32 cellular contexts compared by ENCODE assay signal in genomic region chr4:32831104-32831503, GRCh38.
"Had no signal": no experiment of that assay in that cellular context is flagged by ENCODE, and none has a peak within 500 bp of the region (broad histone marks: within the 10 kb centered on the region; RNA-seq: fewer than 3 reads in every experiment).

No MANE protein-coding gene starts in this region.

- H3K4me1 Mint-ChIP-seq: activated B cell treated with CpG ODN at 0.5 μM for 24 hours; activated CD4-positive, alpha-beta T cell treated with anti-CD3 and anti-CD28 coated beads, Interleukin-2, amount 10 ng/mL, durations not matched to agents 7 days and 5 days; activated naive CD4-positive, alpha-beta T cell treated with anti-CD3 and anti-CD28 coated beads, Interleukin-2, amount 10 ng/mL, durations not matched to agents 7 days and 5 days; activated naive CD8-positive, alpha-beta T cell treated with anti-CD3 and anti-CD28 coated beads, Interleukin-2, amount 10 ng/mL, durations not matched to agents 7 days and 5 days; activated naive CD8-positive, alpha-beta T cell treated with anti-CD3 and anti-CD28 coated beads, Interleukin-2, amount 50 U/mL, for 24 hours; brain; central memory CD8-positive, alpha-beta T cell had no signal

- H3K27me3 Mint-ChIP-seq: activated B cell treated with CpG ODN at 0.5 μM for 24 hours; activated CD4-positive, alpha-beta memory T cell treated with anti-CD3 and anti-CD28 coated beads for 36 hours; activated CD4-positive, alpha-beta T cell treated with anti-CD3 and anti-CD28 coated beads, Interleukin-2, amount 10 ng/mL, durations not matched to agents 7 days and 5 days; activated CD8-positive, alpha-beta T cell treated with anti-CD3 and anti-CD28 coated beads for 36 hours; activated naive CD4-positive, alpha-beta T cell treated with anti-CD3 and anti-CD28 coated beads, Interleukin-2, amount 10 ng/mL, durations not matched to agents 7 days and 5 days; activated naive CD8-positive, alpha-beta T cell; activated naive CD8-positive, alpha-beta T cell treated with anti-CD3 and anti-CD28 coated beads, Interleukin-2, amount 10 ng/mL, durations not matched to agents 7 days and 5 days; activated naive CD8-positive, alpha-beta T cell treated with anti-CD3 and anti-CD28 coated beads, Interleukin-2, amount 50 U/mL, for 24 hours; brain; central memory CD8-positive, alpha-beta T cell had no signal

- ATAC-seq: activated CD8-positive, alpha-beta T cell treated with anti-CD3 and anti-CD28 coated beads for 36 hours; activated naive CD8-positive, alpha-beta T cell treated with anti-CD3 and anti-CD28 coated beads, Interleukin-2, amount 50 U/mL, for 24 hours; activated T-cell treated with anti-CD3 and anti-CD28 coated beads, Interleukin-2, amount 50 U/mL, for 4 hours; activated T-cell treated with anti-CD3 and anti-CD28 coated beads, Interleukin-2, amount 50 U/mL, for 72 hours had no signal

- H3K36me3 Mint-ChIP-seq: activated CD4-positive, alpha-beta memory T cell treated with anti-CD3 and anti-CD28 coated beads for 36 hours; activated naive CD4-positive, alpha-beta T cell treated with anti-CD3 and anti-CD28 coated beads, Interleukin-2, amount 10 ng/mL, durations not matched to agents 7 days and 5 days; activated naive CD8-positive, alpha-beta T cell; activated naive CD8-positive, alpha-beta T cell treated with anti-CD3 and anti-CD28 coated beads, Interleukin-2, amount 10 ng/mL, durations not matched to agents 7 days and 5 days; brain had no signal

- H3K27ac Mint-ChIP-seq: activated B cell treated with CpG ODN at 0.5 μM for 24 hours; activated CD4-positive, alpha-beta memory T cell treated with anti-CD3 and anti-CD28 coated beads for 36 hours; activated CD4-positive, alpha-beta T cell treated with anti-CD3 and anti-CD28 coated beads, Interleukin-2, amount 10 ng/mL, durations not matched to agents 7 days and 5 days; activated CD8-positive, alpha-beta T cell treated with anti-CD3 and anti-CD28 coated beads for 36 hours; activated naive CD4-positive, alpha-beta T cell treated with anti-CD3 and anti-CD28 coated beads, Interleukin-2, amount 10 ng/mL, durations not matched to agents 7 days and 5 days; activated naive CD8-positive, alpha-beta T cell; activated naive CD8-positive, alpha-beta T cell treated with anti-CD3 and anti-CD28 coated beads, Interleukin-2, amount 10 ng/mL, durations not matched to agents 7 days and 5 days; activated naive CD8-positive, alpha-beta T cell treated with anti-CD3 and anti-CD28 coated beads, Interleukin-2, amount 50 U/mL, for 24 hours; activated T-cell treated with anti-CD3 and anti-CD28 coated beads, Interleukin-2, amount 50 U/mL, for 72 hours; activated T-helper 1 cell treated with anti-CD3 and anti-CD28 coated beads, Interleukin-12 subunit alpha, Interleukin-12 subunit beta, Interleukin-2, Interleukin-4 antibody, amounts not matched to agents 30 ng/mL and 10 ng/mL and 1 ng/mL, durations not matched to agents 14 hours and 24 hours and 36 hours; activated T-helper 2 cell treated with anti-CD3 and anti-CD28 coated beads, Interferon-gamma antibody, Interleukin-2, Interleukin-4, amounts not matched to agents 10 μg/mL and 5 μg/mL and 100 μg/mL, durations not matched to agents 14 hours and 24 hours and 36 hours; brain; T-helper 1 cell treated with Interleukin-12 subunit alpha and Interleukin-12 subunit beta and Interleukin-4 antibody, amounts not matched to agents 30 μg/mL and 1 μg/mL, for 36 hours; T-helper 2 cell treated with Interferon-gamma antibody and Interleukin-4, amounts not matched to agents 5 μg/mL and 100 μg/mL, for 36 hours had no signal

- H3K4me3 Mint-ChIP-seq: activated B cell treated with CpG ODN at 0.5 μM for 24 hours; activated CD4-positive, alpha-beta memory T cell treated with anti-CD3 and anti-CD28 coated beads for 36 hours; activated CD4-positive, alpha-beta T cell treated with anti-CD3 and anti-CD28 coated beads, Interleukin-2, amount 10 ng/mL, durations not matched to agents 7 days and 5 days; activated CD8-positive, alpha-beta T cell treated with anti-CD3 and anti-CD28 coated beads for 36 hours; activated naive CD4-positive, alpha-beta T cell treated with anti-CD3 and anti-CD28 coated beads, Interleukin-2, amount 10 ng/mL, durations not matched to agents 7 days and 5 days; activated naive CD8-positive, alpha-beta T cell; activated naive CD8-positive, alpha-beta T cell treated with anti-CD3 and anti-CD28 coated beads, Interleukin-2, amount 10 ng/mL, durations not matched to agents 7 days and 5 days; activated naive CD8-positive, alpha-beta T cell treated with anti-CD3 and anti-CD28 coated beads, Interleukin-2, amount 50 U/mL, for 24 hours; activated T-cell treated with anti-CD3 and anti-CD28 coated beads, Interleukin-2, amount 50 U/mL, for 4 hours; activated T-cell treated with anti-CD3 and anti-CD28 coated beads, Interleukin-2, amount 50 U/mL, for 72 hours; activated T-helper 1 cell treated with anti-CD3 and anti-CD28 coated beads, Interleukin-12 subunit alpha, Interleukin-12 subunit beta, Interleukin-2, Interleukin-4 antibody, amounts not matched to agents 30 ng/mL and 10 ng/mL and 1 ng/mL, durations not matched to agents 14 hours and 24 hours and 36 hours; brain; central memory CD8-positive, alpha-beta T cell; T-helper 1 cell treated with Interleukin-12 subunit alpha and Interleukin-12 subunit beta and Interleukin-4 antibody, amounts not matched to agents 30 μg/mL and 1 μg/mL, for 36 hours; T-helper 2 cell treated with Interferon-gamma antibody and Interleukin-4, amounts not matched to agents 5 μg/mL and 100 μg/mL, for 36 hours had no signal

- DNase-seq: activated B cell treated with CpG ODN at 0.5 μM for 24 hours; activated CD4-positive, alpha-beta memory T cell treated with anti-CD3 and anti-CD28 coated beads for 36 hours; activated CD4-positive, alpha-beta T cell treated with anti-CD3 and anti-CD28 coated beads for 48 hours; activated CD4-positive, alpha-beta T cell treated with anti-CD3 and anti-CD28 coated beads, Interleukin-2, amount 10 ng/mL, durations not matched to agents 7 days and 5 days; activated CD4-positive, CD25-positive, alpha-beta regulatory T cell treated with anti-CD3 and anti-CD28 coated beads, Interleukin-2, amount 50 U/mL, for 72 hours; activated CD8-positive, alpha-beta memory T cell treated with anti-CD3 and anti-CD28 coated beads, Interleukin-2, amount 50 U/mL, for 4 hours; activated CD8-positive, alpha-beta T cell treated with anti-CD3 and anti-CD28 coated beads for 36 hours; activated effector memory CD4-positive, alpha-beta T cell treated with Interleukin-2 at 50 U/mL for 16 hours; activated gamma-delta T cell; activated naive CD4-positive, alpha-beta T cell treated with anti-CD3 and anti-CD28 coated beads, Interleukin-2, amount 10 ng/mL, durations not matched to agents 7 days and 5 days; activated naive CD4-positive, alpha-beta T cell treated with Interleukin-2 at 50 U/mL for 16 hours; activated naive CD8-positive, alpha-beta T cell treated with anti-CD3 and anti-CD28 coated beads, Interleukin-2, amount 10 ng/mL, durations not matched to agents 7 days and 5 days; activated naive CD8-positive, alpha-beta T cell treated with anti-CD3 and anti-CD28 coated beads, Interleukin-2, amount 50 U/mL, for 24 hours; activated T-cell treated with anti-CD3 and anti-CD28 coated beads for 4 hours; activated T-cell treated with anti-CD3 and anti-CD28 coated beads, Interleukin-2, amount 50 U/mL, for 1 hour; activated T-cell treated with anti-CD3 and anti-CD28 coated beads, Interleukin-2, amount 50 U/mL, for 4 hours; activated T-cell treated with anti-CD3 and anti-CD28 coated beads, Interleukin-2, amount 50 U/mL, for 72 hours; amygdala; anterior cingulate cortex; caudate nucleus; cerebellar nuclear complex; colonic mucosa; T-helper 1 cell; T-helper 2 cell; T-helper 9 cell had no signal
